ENCODE assay signal across 9 cellular contexts in the genomic region with DNA sequence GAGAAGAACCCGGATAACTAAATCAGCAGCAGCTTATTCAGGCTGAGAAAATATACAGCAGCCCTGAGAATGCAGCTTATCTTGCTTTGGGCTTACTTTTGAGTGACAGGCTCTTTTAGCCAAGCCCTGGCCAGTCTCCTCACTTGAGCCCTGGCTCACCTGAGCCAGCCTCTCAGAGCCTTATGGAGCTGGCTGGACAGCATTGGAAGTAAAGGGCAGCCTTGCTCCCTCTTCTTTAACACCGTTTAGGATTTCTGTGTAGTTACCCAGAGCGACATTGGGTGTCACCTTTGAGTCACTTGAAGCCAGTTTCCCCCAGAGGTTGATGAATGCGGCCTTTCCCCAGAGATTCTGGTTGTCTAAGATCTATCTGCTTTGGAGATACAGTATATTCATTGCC. TPM values are rescaled to one million over a fixed set of nuclear protein-coding genes. Genes with fewer than 3 reads are reported as not detected.
A peak's percentile ranks its signal among the peaks of the same experiment; 100 is the strongest.
DNase-seq lines count a peak whose midpoint lies in the region; ATAC-seq and TF ChIP-seq lines count a peak whose summit lies in the region.
"Had no signal": no experiment of that assay in that cellular context is flagged by ENCODE, and none has a peak within 500 bp of the region (broad histone marks: within the 10 kb centered on the region; RNA-seq: fewer than 3 reads in every experiment).

No MANE protein-coding gene starts in this region.

- H3K27ac ChIP-seq in HEK293 (ENCODE audit: extremely low read depth, low read depth, low read length) (no peak overlapping the region), hepatocyte (no peak overlapping the region)

- POLR2A ChIA-PET in HEK293 (lab: Yijun Ruan, JAX) = interaction anchor here (1.0 kb wide), 1 partner anchor 27 kb away, joined by 3 read pairs; the partner anchor contains the start of gene SNX29

- no peaks in the 10 kb centered on the region for H4K20me1 ChIP-seq in hepatocyte (ENCODE audit: insufficient read depth, poor library complexity, severe bottlenecking)

- H3K4me1 Mint-ChIP-seq in stimulated activated naive B cell treated with anti-CD40 and anti-IgM and Interleukin-4, amounts not matched to agents 10 μg/mL and 1 μg/mL and 100 μg/mL, for 72 hours = peaks cover 8 to 16% of the 10 kb centered on the region in 2 donors
- no peaks in the 10 kb centered on the region for H3K4me1 Mint-ChIP-seq in T-helper 2 cell treated with Interferon-gamma antibody and Interleukin-4, amounts not matched to agents 5 μg/mL and 100 μg/mL, for 36 hours (ENCODE audit: low read depth)

- no peak overlapping the region for H3K4me2 ChIP-seq in hepatocyte

- CTCF ChIA-PET in HEK293 (lab: Yijun Ruan, JAX) = interaction anchor here (0.6 to 1.8 kb wide), 9 partner anchors 9 to 145 kb away, joined by 3 to 21 read pairs (median 4); no protein-coding TSS in a partner anchor

- no peaks in the 10 kb centered on the region for H3K9me2 ChIP-seq in hepatocyte (replicated peaks; ENCODE audit: insufficient read depth)

- no peaks in the 10 kb centered on the region for H3K36me3 Mint-ChIP-seq in stimulated activated naive B cell treated with anti-CD40 and anti-IgM and Interleukin-4, amounts not matched to agents 10 μg/mL and 1 μg/mL and 100 μg/mL, for 72 hours
- no peaks in the 10 kb centered on the region for H3K36me3 Mint-ChIP-seq in T-helper 2 cell treated with Interferon-gamma antibody and Interleukin-4, amounts not matched to agents 5 μg/mL and 100 μg/mL, for 36 hours (ENCODE audit: low read depth)
- H3K36me3 Mint-ChIP-seq: activated naive CD4-positive, alpha-beta T cell treated with anti-CD3 and anti-CD28 coated beads, Interleukin-2, amount 50 U/mL, for 24 hours had no signal

- H3K27me3 Mint-ChIP-seq in stimulated activated naive B cell treated with anti-CD40 and anti-IgM and Interleukin-4, amounts not matched to agents 10 μg/mL and 1 μg/mL and 100 μg/mL, for 72 hours = no peaks in the 10 kb centered on the region
- H3K27me3 Mint-ChIP-seq in T-helper 2 cell treated with Interferon-gamma antibody and Interleukin-4, amounts not matched to agents 5 μg/mL and 100 μg/mL, for 36 hours (ENCODE audit: low read depth) = no peaks in the 10 kb centered on the region
- H3K27me3 Mint-ChIP-seq: activated naive CD4-positive, alpha-beta T cell treated with anti-CD3 and anti-CD28 coated beads, Interleukin-2, amount 50 U/mL, for 24 hours had no signal

- H3K9me3 Mint-ChIP-seq in stimulated activated naive B cell treated with anti-CD40 and anti-IgM and Interleukin-4, amounts not matched to agents 10 μg/mL and 1 μg/mL and 100 μg/mL, for 72 hours = no peaks in the 10 kb centered on the region
- H3K9me3 Mint-ChIP-seq in T-helper 2 cell treated with Interferon-gamma antibody and Interleukin-4, amounts not matched to agents 5 μg/mL and 100 μg/mL, for 36 hours = no peaks in the 10 kb centered on the region
- H3K9me3 Mint-ChIP-seq: activated naive CD4-positive, alpha-beta T cell treated with anti-CD3 and anti-CD28 coated beads, Interleukin-2, amount 50 U/mL, for 24 hours had no signal

- H3K4me1 ChIP-seq in HEK293 (ENCODE audit: control insufficient read depth, insufficient read depth, low read length) (no peaks in the 10 kb centered on the region), hepatocyte (ENCODE audit: insufficient read depth) (peaks cover 3% of the 10 kb centered on the region)

- DNase-seq in activated CD4-positive, alpha-beta T cell treated with anti-CD3 and anti-CD28 coated beads for 48 hours = peak; percentile 13
- no peak for DNase-seq in activated CD4-positive, alpha-beta T cell treated with anti-CD3 and anti-CD28 coated beads for 4 hours
- DNase-seq in NCI-H2227 treated with DMSO at 0.1 percent for 48 hours (lab: John Stamatoyannopoulos, UW) (peak; percentile 14), amniotic epithelial cell (ENCODE audit: low read depth) (peak; percentile 75), hepatocyte (ENCODE audit: low spot score) (peak; percentile 68)
- DNase-seq in stimulated activated naive B cell treated with anti-CD40 and anti-IgM and Interleukin-4, amounts not matched to agents 10 μg/mL and 1 μg/mL and 100 μg/mL, for 72 hours = peak; percentile 35
- no peak for DNase-seq in T-helper 2 cell treated with Interferon-gamma antibody and Interleukin-4, amounts not matched to agents 5 μg/mL and 100 μg/mL, for 36 hours (ENCODE audit: low spot score)

- no peak overlapping the region for H3K27ac Mint-ChIP-seq in stimulated activated naive B cell treated with anti-CD40 and anti-IgM and Interleukin-4, amounts not matched to agents 10 μg/mL and 1 μg/mL and 100 μg/mL, for 72 hours
- H3K27ac Mint-ChIP-seq in T-helper 2 cell treated with Interferon-gamma antibody and Interleukin-4, amounts not matched to agents 5 μg/mL and 100 μg/mL, for 36 hours = no peak overlapping the region
- H3K27ac Mint-ChIP-seq: activated naive CD4-positive, alpha-beta T cell treated with anti-CD3 and anti-CD28 coated beads, Interleukin-2, amount 50 U/mL, for 24 hours had no signal

- TF ChIP-seq CTCF in HEK293 (tag by site-specific recombination; IDR thresholded peaks at IDR 0.05) (peak; percentile 23; the same call in 1 of the 2 replicates), hepatocyte (IDR thresholded peaks at IDR 0.05; ENCODE audit: poor library complexity) (peak; percentile 53)

- H3K9me3 ChIP-seq in HEK293 (ENCODE audit: control insufficient read depth, insufficient read depth, low read depth, low read length) (no peaks in the 10 kb centered on the region), hepatocyte (ENCODE audit: low read depth) (no peaks in the 10 kb centered on the region)

- H2AFZ ChIP-seq in hepatocyte = no peak overlapping the region

- H3K79me2 ChIP-seq in hepatocyte = no peaks in the 10 kb centered on the region

- WGBS in hepatocyte (ENCODE audit: low lambda C conversion rate, missing lambda C conversion rate) = 14% methylated on average over 4 of the region's 4 CpGs

- peak; percentile 95 to 97 for ATAC-seq in stimulated activated naive B cell treated with anti-CD40 and anti-IgM and Interleukin-4, amounts not matched to agents 10 μg/mL and 1 μg/mL and 100 μg/mL, for 72 hours (replicated peaks)

- no peak overlapping the region for H3K4me3 Mint-ChIP-seq in stimulated activated naive B cell treated with anti-CD40 and anti-IgM and Interleukin-4, amounts not matched to agents 10 μg/mL and 1 μg/mL and 100 μg/mL, for 72 hours
- no peak overlapping the region for H3K4me3 Mint-ChIP-seq in T-helper 2 cell treated with Interferon-gamma antibody and Interleukin-4, amounts not matched to agents 5 μg/mL and 100 μg/mL, for 36 hours
- H3K4me3 Mint-ChIP-seq: activated naive CD4-positive, alpha-beta T cell treated with anti-CD3 and anti-CD28 coated beads, Interleukin-2, amount 50 U/mL, for 24 hours had no signal

- H3K4me3 ChIP-seq in HEK293 (ENCODE audit: low read depth, low read length) = no peak overlapping the region
- H3K4me3 ChIP-seq in hepatocyte = no peak overlapping the region

- H3K27me3 ChIP-seq in hepatocyte = no peaks in the 10 kb centered on the region

- H3K36me3 ChIP-seq in HEK293 (ENCODE audit: control insufficient read depth in 2 of 2, insufficient read depth in 1 of 2, low read length in 2 of 2) (no peaks in the 10 kb centered on the region), hepatocyte (replicated peaks; ENCODE audit: insufficient read depth, low read depth) (no peaks in the 10 kb centered on the region)

TF ChIP-seq in HEK293, 187 proteins besides CTCF, POLR2A, EP300 and RAD21:
- TF ChIP-seq ZNF654 (tag by site-specific recombination; IDR thresholded peaks at IDR 0.05; ENCODE audit: low read depth) = peak; percentile 72
- TF ChIP-seq ZBTB17 (tag by site-specific recombination; IDR thresholded peaks at IDR 0.05) = peak; percentile 83
- TF ChIP-seq PRDM10 (tag by site-specific recombination; IDR thresholded peaks at IDR 0.05) = peak; percentile 35; the same call in 1 of the 2 replicates
- TF ChIP-seq ZNF660 (tag by site-specific recombination; IDR thresholded peaks at IDR 0.05) = 0 out of 2 replicates have a peak, but pooled peaks have one; percentile 34
- TF ChIP-seq ZNF211 (tag by site-specific recombination; IDR thresholded peaks at IDR 0.05; ENCODE audit: low read depth) = no peak
TF ChIP-seq in HEK293: peak in this region for 4.

RNA-seq across cellular contexts. Expression of gene NPIPB2, which starts 7.7 kb away (rescaled TPM):
- 5.5 and 5.8 TPM in 2 replicates for total RNA-seq in hepatocyte
- 12.2 and 15.4 TPM in 2 replicates for polyA plus RNA-seq in hepatocyte

RNA-seq across cellular contexts. Expression of gene TNFRSF17, which starts 15.5 kb away (rescaled TPM):
- total RNA-seq in hepatocyte = not detected in 2 replicates
- polyA plus RNA-seq in hepatocyte = not detected in 2 replicates

RNA-seq across cellular contexts. Expression of gene SNX29, which starts 27.0 kb away (rescaled TPM):
- 5.3 and 7.5 TPM in 2 replicates for total RNA-seq in hepatocyte
- 17.4 and 23.9 TPM in 2 replicates for polyA plus RNA-seq in hepatocyte

RNA-seq across cellular contexts. Expression of gene GSPT1, which starts 33.8 kb away (rescaled TPM):
- total RNA-seq in hepatocyte = 79.2 and 83.8 TPM in 2 replicates
- polyA plus RNA-seq in hepatocyte = 105 and 109 TPM in 2 replicates

Comparison
In these comparisons a context has a peak if more than half of its experiments do, and no peak if none do; other contexts are left out.
1. DNase-seq: peak in activated CD4-positive, alpha-beta T cell treated with anti-CD3 and anti-CD28 coated beads for 48 hours (single experiment), NCI-H2227 treated with DMSO at 0.1 percent for 48 hours (single experiment), amniotic epithelial cell (single experiment), hepatocyte (single experiment) and stimulated activated naive B cell treated with anti-CD40 and anti-IgM and Interleukin-4, amounts not matched to agents 10 μg/mL and 1 μg/mL and 100 μg/mL, for 72 hours (single experiment); none in activated CD4-positive, alpha-beta T cell treated with anti-CD3 and anti-CD28 coated beads for 4 hours (0 of 2) and T-helper 2 cell treated with Interferon-gamma antibody and Interleukin-4, amounts not matched to agents 5 μg/mL and 100 μg/mL, for 36 hours (single experiment).